ENCODE assay signal across 8 cellular contexts in the genomic region with DNA sequence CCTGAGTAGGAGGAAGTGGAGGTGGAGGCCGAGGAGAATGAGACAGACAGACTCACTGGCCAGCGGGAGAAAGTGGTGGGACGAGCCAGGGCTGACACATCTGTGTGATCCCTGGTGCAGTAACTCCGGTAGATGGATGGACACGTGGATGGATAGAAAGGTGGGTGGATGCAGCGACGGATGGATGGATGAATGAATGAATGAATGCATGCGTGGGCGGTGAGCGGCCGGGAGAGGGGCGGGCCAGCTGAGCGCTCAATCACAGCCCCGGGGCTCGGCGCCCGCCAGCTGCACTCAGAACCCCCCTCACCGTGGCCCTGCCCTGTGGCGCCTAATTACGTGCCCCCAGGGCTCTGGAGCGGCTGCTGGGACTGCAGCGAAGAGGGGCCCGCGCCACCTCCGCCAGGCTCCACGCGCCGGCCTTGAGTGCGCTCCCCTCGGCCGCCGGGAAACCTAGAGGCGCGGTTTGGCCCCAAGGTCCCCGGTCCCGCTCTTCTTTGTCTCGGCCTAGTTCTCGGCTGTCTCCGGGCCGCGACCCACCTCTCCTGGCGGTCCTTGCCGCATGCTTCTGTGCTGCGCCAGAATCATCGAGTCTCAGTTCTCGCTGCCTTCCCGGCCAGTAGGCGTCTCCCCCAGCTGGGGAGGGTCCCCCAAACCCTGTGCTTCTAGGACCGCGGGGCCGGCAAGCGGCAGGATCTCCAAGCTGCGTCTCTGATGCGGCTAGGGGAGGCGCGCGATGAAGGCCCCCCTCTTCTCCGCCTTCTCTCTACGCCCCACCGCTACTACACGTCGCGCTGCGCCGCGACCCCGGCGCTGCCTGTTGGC. TPM values are rescaled to one million over a fixed set of nuclear protein-coding genes. Genes with fewer than 3 reads are reported as not detected.
DNase-seq lines count a peak whose midpoint lies in the region; ATAC-seq and TF ChIP-seq lines count a peak whose summit lies in the region.

No MANE protein-coding gene starts in this region.

- no peaks in the 10 kb centered on the region for H3K9me3 ChIP-seq in skeletal muscle tissue (ENCODE audit: control insufficient read depth in 3 of 3, low read length in 3 of 3)

- H3K36me3 ChIP-seq in skeletal muscle tissue (ENCODE audit: control insufficient read depth in 3 of 3, insufficient read depth in 3 of 3, low read length in 3 of 3) = no peaks in the 10 kb centered on the region

- peaks cover 36% of the 10 kb centered on the region for H3K4me1 Mint-ChIP-seq in activated T-cell treated with anti-CD3 and anti-CD28 coated beads, Interleukin-2, amount 50 U/mL, for 4 hours (ENCODE audit: low read depth)

- in situ Hi-C loops in GM18951 (cut with MboI; ENCODE audit: low sequenced_read_pairs, unreplicated experiment) = no loop called here

- H3K27me3 ChIP-seq in skeletal muscle tissue (ENCODE audit: control insufficient read depth in 3 of 3, insufficient read depth in 3 of 3, low read length in 3 of 3) = peaks cover 0 to 8% (median 4%) of the 10 kb centered on the region in 3 donors

- peaks cover 8 to 23% (median 19%) of the 10 kb centered on the region in 3 donors for H3K4me1 ChIP-seq in skeletal muscle tissue (ENCODE audit: control insufficient read depth in 3 of 3, insufficient read depth in 3 of 3, low read length in 3 of 3)

- TF ChIP-seq POLR2A in GM18951 (IDR thresholded peaks at IDR 0.05; ENCODE audit: extremely low read depth, insufficient read depth, insufficient read length) = peak; percentile 4

- H3K27ac ChIP-seq in skeletal muscle tissue (ENCODE audit: low read depth, low read length) = no peak overlapping the region

- peaks cover 22% of the 10 kb centered on the region for H3K27me3 Mint-ChIP-seq in activated T-cell treated with anti-CD3 and anti-CD28 coated beads, Interleukin-2, amount 50 U/mL, for 4 hours (ENCODE audit: low read depth)

- H3K36me3 Mint-ChIP-seq in activated T-cell treated with anti-CD3 and anti-CD28 coated beads, Interleukin-2, amount 50 U/mL, for 4 hours (ENCODE audit: insufficient read depth) = no peaks in the 10 kb centered on the region

- peak overlapping the region; percentile 85 for H3K4me3 Mint-ChIP-seq in activated T-cell treated with anti-CD3 and anti-CD28 coated beads, Interleukin-2, amount 50 U/mL, for 4 hours

- peak; percentile 20 to 24 for ATAC-seq in activated T-cell treated with anti-CD3 and anti-CD28 coated beads, Interleukin-2, amount 50 U/mL, for 4 hours
- ATAC-seq in esophagus mucosa = no peak

- H3K9me3 Mint-ChIP-seq in activated T-cell treated with anti-CD3 and anti-CD28 coated beads, Interleukin-2, amount 50 U/mL, for 4 hours = no peaks in the 10 kb centered on the region

- peak overlapping the region in 2 of 3 donors; percentile 13 to 36 for H3K4me3 ChIP-seq in skeletal muscle tissue (ENCODE audit: low read length in 3 of 3)

- no peak for DNase-seq in activated T-cell treated with anti-CD3 and anti-CD28 coated beads, Interleukin-2, amount 50 U/mL, for 4 hours
- peak; percentile 41 to 45 for DNase-seq in hippocampal formation (lab: John Stamatoyannopoulos, UW)
- DNase-seq in ureter (ENCODE audit: low spot score) = no peak
- DNase-seq in SKM-1 (lab: John Stamatoyannopoulos, UW; ENCODE audit: unreplicated experiment) = no peak
- no peak for DNase-seq in germinal center (ENCODE audit: low spot score)

- peak overlapping the region in 1 of 3 donors; percentile 50 for H3K9ac ChIP-seq in skeletal muscle tissue (ENCODE audit: low read depth in 1 of 3, low read length in 3 of 3)

RNA-seq across cellular contexts. Expression of a gene that starts 41.0 kb away (rescaled TPM):
- total RNA-seq in activated T-cell treated with anti-CD3 and anti-CD28 coated beads, Interleukin-2, amount 50 U/mL, for 4 hours = 10 to 100 TPM; 19.9 to 22.4 (median 20.1) TPM
- total RNA-seq in skeletal muscle tissue = 3.1 TPM
- 117 TPM for total RNA-seq in ureter
- 20.4 TPM for total RNA-seq in esophagus mucosa

Comparison
In these comparisons a context has a peak if more than half of its experiments do, and no peak if none do; other contexts are left out.
1. DNase-seq: peak in hippocampal formation (2 of 2); none in activated T-cell treated with anti-CD3 and anti-CD28 coated beads, Interleukin-2, amount 50 U/mL, for 4 hours (single experiment), ureter (single experiment), SKM-1 (single experiment) and germinal center (single experiment).